ENCODE assay signal across 14 cellular contexts in genomic region chr2:222228046-222228445, GRCh38.
A peak's percentile ranks its signal among the peaks of the same experiment; 100 is the strongest.
DNase-seq lines count a peak whose midpoint lies in the region; ATAC-seq and TF ChIP-seq lines count a peak whose summit lies in the region.
"Had no signal": no experiment of that assay in that cellular context is flagged by ENCODE, and none has a peak within 500 bp of the region (broad histone marks: within the 10 kb centered on the region; RNA-seq: fewer than 3 reads in every experiment).

No MANE protein-coding gene starts in this region.

- no peak for ATAC-seq in GM21723 (IDR thresholded peaks at IDR 0.05; ENCODE audit: unreplicated experiment)
- no peak for ATAC-seq in heart right ventricle

- H3K9me3 Mint-ChIP-seq in nephron progenitor cell = no peaks in the 10 kb centered on the region

- H3K27me3 Mint-ChIP-seq in nephron progenitor cell (ENCODE audit: low read depth, poor library complexity) = peaks cover 14% of the 10 kb centered on the region

- H3K36me3 Mint-ChIP-seq in nephron progenitor cell (ENCODE audit: low read depth) = peaks cover 70% of the 10 kb centered on the region
- H3K36me3 Mint-ChIP-seq: CD4-positive, CD25-positive, alpha-beta regulatory T cell; CD8-positive, alpha-beta memory T cell had no signal

- H3K4me3 ChIP-seq in SJCRH30 (no peak overlapping the region), heart right ventricle (no peak overlapping the region)
- H3K4me3 ChIP-seq: GM23248, HAP-1 had no signal

- no peak overlapping the region for H3K4me3 Mint-ChIP-seq in nephron progenitor cell
- H3K4me3 Mint-ChIP-seq: CD4-positive, CD25-positive, alpha-beta regulatory T cell; CD8-positive, alpha-beta memory T cell had no signal

- TF ChIP-seq CTCF in nephron progenitor cell (IDR thresholded peaks at IDR 0.05) = no peak
- no peak for TF ChIP-seq CTCF in heart right ventricle (IDR thresholded peaks at IDR 0.05)

- DNase-seq in NCI-H69 (lab: John Stamatoyannopoulos, UW) = peak; percentile 34
- DNase-seq in SJCRH30 = peak; percentile 89 to 95
- DNase-seq in nephron progenitor cell = peak; percentile 35
- no peak for DNase-seq in HPDE6-E6E7 (ENCODE audit: extremely low spot score)
- DNase-seq in heart right ventricle = no peak
- DNase-seq: ACHN; BE2C; C1 segment of cervical spinal cord; Caco-2; CD4-positive, CD25-positive, alpha-beta regulatory T cell; CD8-positive, alpha-beta memory T cell; GM23248 had no signal

- H3K36me3 ChIP-seq in SJCRH30 (peaks cover 83% of the 10 kb centered on the region), heart right ventricle (no peaks in the 10 kb centered on the region)
- H3K36me3 ChIP-seq: BE2C, HAP-1 had no signal

- peaks cover 22% of the 10 kb centered on the region for H3K4me1 ChIP-seq in SJCRH30
- no peaks in the 10 kb centered on the region for H3K4me1 ChIP-seq in heart right ventricle
- H3K4me1 ChIP-seq: BE2C, Caco-2, HAP-1 had no signal

- 50 to 54% methylated on average over 4 of the region's 4 CpGs for WGBS in heart right ventricle, 2 donors

- H3K9me3 ChIP-seq in SJCRH30 (replicated peaks) = peaks cover 6% of the 10 kb centered on the region; the same call in 1 of the 2 replicates
- no peaks in the 10 kb centered on the region for H3K9me3 ChIP-seq in heart right ventricle
- H3K9me3 ChIP-seq: BE2C, Caco-2, HAP-1 had no signal

- H3K27ac ChIP-seq in SJCRH30 = no peak overlapping the region
- no peak overlapping the region for H3K27ac ChIP-seq in heart right ventricle
- H3K27ac ChIP-seq: GM23248 had no signal

- H3K27me3 ChIP-seq in SJCRH30 = no peaks in the 10 kb centered on the region
- H3K27me3 ChIP-seq in heart right ventricle = peaks cover 0 to 29% (median 2%) of the 10 kb centered on the region in 7 donors

- H3K4me1 Mint-ChIP-seq in nephron progenitor cell = peaks cover 54% of the 10 kb centered on the region
- H3K4me1 Mint-ChIP-seq: CD4-positive, CD25-positive, alpha-beta regulatory T cell; CD8-positive, alpha-beta memory T cell had no signal

- intact Hi-C loops in heart right ventricle (cut with DNase I) = no loop called here

- H3K27ac Mint-ChIP-seq in nephron progenitor cell = peak overlapping the region; percentile 22
- H3K27ac Mint-ChIP-seq: CD4-positive, CD25-positive, alpha-beta regulatory T cell; CD8-positive, alpha-beta memory T cell had no signal

Comparison
In these comparisons a context has a peak if more than half of its experiments do, and no peak if none do; other contexts are left out.
1. DNase-seq: peak in NCI-H69 (single experiment), SJCRH30 (2 of 2) and nephron progenitor cell (single experiment); none in HPDE6-E6E7 (single experiment) and heart right ventricle (0 of 2).